Comparison of ENCODE assay signal across 8 cellular contexts in the genomic region with DNA sequence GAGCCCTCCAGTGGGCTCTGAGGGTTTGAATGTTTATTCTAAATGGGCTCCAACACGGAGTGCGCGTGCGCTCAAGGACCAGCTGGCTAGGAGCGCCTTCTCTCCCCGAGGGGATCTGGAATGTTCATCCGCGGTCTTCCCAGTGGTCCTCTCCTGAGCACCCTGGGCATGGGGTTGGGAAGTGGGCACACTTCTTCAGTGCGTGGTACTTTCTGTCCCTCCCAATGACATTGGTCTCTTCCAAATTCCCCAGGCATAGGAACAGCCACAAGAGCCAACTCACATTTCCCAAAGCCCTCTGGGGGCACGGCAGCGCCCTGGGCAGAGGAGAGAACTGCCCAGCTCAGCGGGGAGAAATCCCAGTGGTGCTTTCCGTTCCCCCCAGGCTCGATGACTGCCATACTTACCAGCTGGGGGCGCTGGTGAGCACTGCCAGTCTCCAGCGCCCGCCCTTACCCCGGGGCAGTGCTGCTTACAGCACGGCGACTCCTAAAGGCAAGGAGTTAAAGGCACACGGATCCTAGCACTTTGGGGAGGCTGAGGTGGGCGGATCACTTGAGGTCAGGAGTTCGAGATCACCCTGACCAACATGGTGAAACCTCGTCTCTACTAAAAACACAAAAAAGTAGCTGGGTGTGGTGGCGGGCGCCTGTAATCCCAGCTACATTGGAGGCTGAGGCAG. TPM values are rescaled to one million over a fixed set of nuclear protein-coding genes. Genes with fewer than 3 reads are reported as not detected.
DNase-seq lines count a peak whose midpoint lies in the region; ATAC-seq, FAIRE-seq and TF ChIP-seq lines count a peak whose summit lies in the region.

No MANE protein-coding gene starts in this region.

- CTCF ChIA-PET in activated naive CD4-positive, alpha-beta T cell treated with anti-CD3 and anti-CD28 coated beads for 36 hours (lab: Charles Lee), result interaction anchor here (0.6 to 2.7 kb wide), 16 partner anchors 9 to 462 kb away, joined by 3 to 21 read pairs (median 3); no protein-coding TSS in a partner anchor

- H3K4me1 Mint-ChIP-seq in activated naive CD4-positive, alpha-beta T cell treated with anti-CD3 and anti-CD28 coated beads for 36 hours (ENCODE audit: low read depth), result peaks cover 7% of the 10 kb centered on the region
- peaks cover 7% of the 10 kb centered on the region for H3K4me1 Mint-ChIP-seq in glutamatergic neuron (ENCODE audit: low read depth, unreplicated experiment)

- H3K27ac ChIP-seq in ovary, result peak overlapping the region; percentile 78 to 94
- H3K27ac ChIP-seq in thyroid gland, result peak overlapping the region; percentile 79 to 89 (median 89)

- H3K27me3 Mint-ChIP-seq in activated naive CD4-positive, alpha-beta T cell treated with anti-CD3 and anti-CD28 coated beads for 36 hours (ENCODE audit: low read depth), result peaks cover 21% of the 10 kb centered on the region
- H3K27me3 Mint-ChIP-seq in glutamatergic neuron (ENCODE audit: unreplicated experiment), result peaks cover 4% of the 10 kb centered on the region

- no peak for TF ChIP-seq EP300 in ovary (IDR thresholded peaks at IDR 0.05)

- no peaks in the 10 kb centered on the region for H3K9me3 Mint-ChIP-seq in activated naive CD4-positive, alpha-beta T cell treated with anti-CD3 and anti-CD28 coated beads for 36 hours
- H3K9me3 Mint-ChIP-seq in glutamatergic neuron (ENCODE audit: unreplicated experiment), result peaks cover 8% of the 10 kb centered on the region

- TF ChIP-seq POLR2A in ovary (IDR thresholded peaks at IDR 0.05) (no peak), thyroid gland (IDR thresholded peaks at IDR 0.05) (peak in 1 of 2 donors; percentile 30)

- DNase-seq in GM18507 (ENCODE audit: extremely low spot score, insufficient read length, low read depth) (peak; percentile 44), RPMI8226 (peak; percentile 79), glutamatergic neuron (peak; percentile 63), ovary (peak; percentile 80 to 87 (median 81)), thyroid gland (peak; percentile 84 to 88), NCI-H146 (lab: John Stamatoyannopoulos, UW) (no peak)
- DNase-seq in activated naive CD4-positive, alpha-beta T cell treated with anti-CD3 and anti-CD28 coated beads for 36 hours, result peak; percentile 83

- FAIRE-seq in GM18507 (lab: Jason Lieb, UNC), result no peak

- H3K4me3 ChIP-seq in ovary (peak overlapping the region; percentile 17), thyroid gland (replicated peaks in 1 of 3) (no peak overlapping the region)

- intact Hi-C loops in activated naive CD4-positive, alpha-beta T cell treated with anti-CD3 and anti-CD28 coated beads for 36 hours (cut with micrococcal nuclease), result loop anchor here (2.0 to 5.0 kb wide), 3 partner anchors 52 to 248 kb away; no protein-coding TSS in a partner anchor
- intact Hi-C loops in ovary (cut with DNase I) (loop anchor here in 3 of 4 donors (5.0 kb wide), 2 partner anchors 33 to 38 kb away; a partner anchor contains a TSS), thyroid gland (cut with DNase I) (loop anchor here (5.0 kb wide), 1 partner anchor 38 kb away; a partner anchor contains a TSS)

- peaks cover 12% of the 10 kb centered on the region for H3K4me1 ChIP-seq in ovary (ENCODE audit: insufficient read depth)
- peaks cover 24 to 50% of the 10 kb centered on the region in 2 donors for H3K4me1 ChIP-seq in thyroid gland

- peak overlapping the region; percentile 44 for H3K4me3 Mint-ChIP-seq in activated naive CD4-positive, alpha-beta T cell treated with anti-CD3 and anti-CD28 coated beads for 36 hours
- H3K4me3 Mint-ChIP-seq in glutamatergic neuron (ENCODE audit: unreplicated experiment), result peak overlapping the region; percentile 75

- H3K36me3 Mint-ChIP-seq in activated naive CD4-positive, alpha-beta T cell treated with anti-CD3 and anti-CD28 coated beads for 36 hours (ENCODE audit: low read depth), result no peaks in the 10 kb centered on the region
- no peaks in the 10 kb centered on the region for H3K36me3 Mint-ChIP-seq in glutamatergic neuron (ENCODE audit: unreplicated experiment)

- WGBS in ovary, 3 donors, result 16 to 20% (median 18%) methylated on average over 26 of the region's 26 CpGs
- WGBS in thyroid gland, 2 donors, result 20 to 23% methylated on average over 17 to 18 of the region's 26 CpGs

- TF ChIP-seq CTCF in glutamatergic neuron (IDR thresholded peaks at IDR 0.05; ENCODE audit: partially characterized antibody, unreplicated experiment) (peak; percentile 72), ovary (IDR thresholded peaks at IDR 0.05) (peak; percentile 68 to 76 (median 72)), thyroid gland (IDR thresholded peaks at IDR 0.05) (peak; percentile 41 to 87 (median 81))

- H3K36me3 ChIP-seq in ovary (no peaks in the 10 kb centered on the region), thyroid gland (no peaks in the 10 kb centered on the region)

- H3K27ac Mint-ChIP-seq in activated naive CD4-positive, alpha-beta T cell treated with anti-CD3 and anti-CD28 coated beads for 36 hours, result no peak overlapping the region
- peak overlapping the region; percentile 38 for H3K27ac Mint-ChIP-seq in glutamatergic neuron (ENCODE audit: unreplicated experiment)

- ATAC-seq in GM21390 (IDR thresholded peaks at IDR 0.05; ENCODE audit: unreplicated experiment), result no peak

- H3K9me3 ChIP-seq in ovary, result no peaks in the 10 kb centered on the region
- H3K9me3 ChIP-seq in thyroid gland, result no peaks in the 10 kb centered on the region

- no peaks in the 10 kb centered on the region for H3K27me3 ChIP-seq in ovary
- H3K27me3 ChIP-seq in thyroid gland, result no peaks in the 10 kb centered on the region

RNA-seq across cellular contexts. Expression of a gene that starts 29.9 kb away (rescaled TPM):
- total RNA-seq in activated naive CD4-positive, alpha-beta T cell treated with anti-CD3 and anti-CD28 coated beads for 36 hours, result not detected
- total RNA-seq in glutamatergic neuron (ENCODE audit: unreplicated experiment) (not detected), ovary (1 to 10 TPM in 2 of 7 donors, under 1 TPM in 2, not detected in 3; 0.33 to 5.3 (median 2.7) TPM), thyroid gland (not detected)
- not detected for polyA plus RNA-seq in ovary

RNA-seq across cellular contexts. Expression of a gene that starts 36.0 kb away (rescaled TPM):
- not detected for total RNA-seq in activated naive CD4-positive, alpha-beta T cell treated with anti-CD3 and anti-CD28 coated beads for 36 hours
- not detected for total RNA-seq in glutamatergic neuron (ENCODE audit: unreplicated experiment)
- 10 to 100 TPM; 16.0 to 27.7 (median 22.0) TPM for total RNA-seq in ovary
- 10 to 100 TPM; 18.5 to 21.1 TPM for polyA plus RNA-seq in ovary
- 10 to 100 TPM; 15.7 to 32.6 (median 24.9) TPM for total RNA-seq in thyroid gland

Comparison
In these comparisons a context has a peak if more than half of its experiments do, and no peak if none do; other contexts are left out.
1. RNA of a gene that starts 36.0 kb away (total RNA-seq): 15.7 to 32.6 TPM in thyroid gland and 16.0 to 27.7 TPM in ovary; not detected in glutamatergic neuron (single experiment) and not detected in activated naive CD4-positive, alpha-beta T cell treated with anti-CD3 and anti-CD28 coated beads for 36 hours; every median in the first group is over 10 times any median in the second.
2. Peak in every context shown above with its lines, with median percentiles within 50 percentile points of each other: CTCF ChIP-seq.